Comparison of ENCODE assay signal across 1 cellular context in the genomic region with DNA sequence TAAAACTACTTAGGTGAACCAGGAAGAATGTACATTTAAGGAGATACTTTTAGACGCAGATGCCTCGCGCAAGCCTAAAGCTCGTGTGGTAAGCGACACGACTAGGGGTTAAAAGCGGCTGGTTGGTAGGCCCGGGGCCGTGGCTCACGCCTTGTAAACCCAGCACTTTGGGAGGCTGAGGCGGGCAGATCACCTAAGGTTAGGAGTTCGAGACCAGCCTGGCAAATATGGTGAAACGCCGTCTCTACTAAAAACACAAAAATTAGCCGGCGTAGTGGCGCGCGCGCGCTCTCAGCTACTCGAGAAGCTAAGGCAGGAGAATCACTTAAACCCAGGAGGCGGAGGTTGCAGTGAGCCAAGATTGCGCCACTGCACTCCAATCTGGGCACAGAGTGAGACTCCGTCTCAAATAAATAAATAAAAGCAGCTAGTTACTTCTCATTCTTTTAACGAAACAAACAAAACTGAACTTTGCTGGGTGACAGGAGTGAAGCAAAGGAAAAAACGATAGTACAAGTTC.
TF ChIP-seq lines count a peak whose summit lies in the region.

No MANE protein-coding gene starts in this region.

TF ChIP-seq in GM23338, 12 proteins besides CTCF, POLR2A, EP300 and RAD21 (continued from another document):
- no peak for TF ChIP-seq REST (IDR thresholded peaks at IDR 0.05; ENCODE audit: unreplicated experiment)
- TF ChIP-seq STAT1 (IDR thresholded peaks at IDR 0.05; ENCODE audit: unreplicated experiment) = no peak
- TF ChIP-seq ETS1 (IDR thresholded peaks at IDR 0.05) = no peak
- TF ChIP-seq JUNB (IDR thresholded peaks at IDR 0.05; ENCODE audit: unreplicated experiment) = no peak
- TF ChIP-seq EZH2 (IDR thresholded peaks at IDR 0.05; ENCODE audit: low read depth, unreplicated experiment) = no peak
- TF ChIP-seq, protein P1, sequence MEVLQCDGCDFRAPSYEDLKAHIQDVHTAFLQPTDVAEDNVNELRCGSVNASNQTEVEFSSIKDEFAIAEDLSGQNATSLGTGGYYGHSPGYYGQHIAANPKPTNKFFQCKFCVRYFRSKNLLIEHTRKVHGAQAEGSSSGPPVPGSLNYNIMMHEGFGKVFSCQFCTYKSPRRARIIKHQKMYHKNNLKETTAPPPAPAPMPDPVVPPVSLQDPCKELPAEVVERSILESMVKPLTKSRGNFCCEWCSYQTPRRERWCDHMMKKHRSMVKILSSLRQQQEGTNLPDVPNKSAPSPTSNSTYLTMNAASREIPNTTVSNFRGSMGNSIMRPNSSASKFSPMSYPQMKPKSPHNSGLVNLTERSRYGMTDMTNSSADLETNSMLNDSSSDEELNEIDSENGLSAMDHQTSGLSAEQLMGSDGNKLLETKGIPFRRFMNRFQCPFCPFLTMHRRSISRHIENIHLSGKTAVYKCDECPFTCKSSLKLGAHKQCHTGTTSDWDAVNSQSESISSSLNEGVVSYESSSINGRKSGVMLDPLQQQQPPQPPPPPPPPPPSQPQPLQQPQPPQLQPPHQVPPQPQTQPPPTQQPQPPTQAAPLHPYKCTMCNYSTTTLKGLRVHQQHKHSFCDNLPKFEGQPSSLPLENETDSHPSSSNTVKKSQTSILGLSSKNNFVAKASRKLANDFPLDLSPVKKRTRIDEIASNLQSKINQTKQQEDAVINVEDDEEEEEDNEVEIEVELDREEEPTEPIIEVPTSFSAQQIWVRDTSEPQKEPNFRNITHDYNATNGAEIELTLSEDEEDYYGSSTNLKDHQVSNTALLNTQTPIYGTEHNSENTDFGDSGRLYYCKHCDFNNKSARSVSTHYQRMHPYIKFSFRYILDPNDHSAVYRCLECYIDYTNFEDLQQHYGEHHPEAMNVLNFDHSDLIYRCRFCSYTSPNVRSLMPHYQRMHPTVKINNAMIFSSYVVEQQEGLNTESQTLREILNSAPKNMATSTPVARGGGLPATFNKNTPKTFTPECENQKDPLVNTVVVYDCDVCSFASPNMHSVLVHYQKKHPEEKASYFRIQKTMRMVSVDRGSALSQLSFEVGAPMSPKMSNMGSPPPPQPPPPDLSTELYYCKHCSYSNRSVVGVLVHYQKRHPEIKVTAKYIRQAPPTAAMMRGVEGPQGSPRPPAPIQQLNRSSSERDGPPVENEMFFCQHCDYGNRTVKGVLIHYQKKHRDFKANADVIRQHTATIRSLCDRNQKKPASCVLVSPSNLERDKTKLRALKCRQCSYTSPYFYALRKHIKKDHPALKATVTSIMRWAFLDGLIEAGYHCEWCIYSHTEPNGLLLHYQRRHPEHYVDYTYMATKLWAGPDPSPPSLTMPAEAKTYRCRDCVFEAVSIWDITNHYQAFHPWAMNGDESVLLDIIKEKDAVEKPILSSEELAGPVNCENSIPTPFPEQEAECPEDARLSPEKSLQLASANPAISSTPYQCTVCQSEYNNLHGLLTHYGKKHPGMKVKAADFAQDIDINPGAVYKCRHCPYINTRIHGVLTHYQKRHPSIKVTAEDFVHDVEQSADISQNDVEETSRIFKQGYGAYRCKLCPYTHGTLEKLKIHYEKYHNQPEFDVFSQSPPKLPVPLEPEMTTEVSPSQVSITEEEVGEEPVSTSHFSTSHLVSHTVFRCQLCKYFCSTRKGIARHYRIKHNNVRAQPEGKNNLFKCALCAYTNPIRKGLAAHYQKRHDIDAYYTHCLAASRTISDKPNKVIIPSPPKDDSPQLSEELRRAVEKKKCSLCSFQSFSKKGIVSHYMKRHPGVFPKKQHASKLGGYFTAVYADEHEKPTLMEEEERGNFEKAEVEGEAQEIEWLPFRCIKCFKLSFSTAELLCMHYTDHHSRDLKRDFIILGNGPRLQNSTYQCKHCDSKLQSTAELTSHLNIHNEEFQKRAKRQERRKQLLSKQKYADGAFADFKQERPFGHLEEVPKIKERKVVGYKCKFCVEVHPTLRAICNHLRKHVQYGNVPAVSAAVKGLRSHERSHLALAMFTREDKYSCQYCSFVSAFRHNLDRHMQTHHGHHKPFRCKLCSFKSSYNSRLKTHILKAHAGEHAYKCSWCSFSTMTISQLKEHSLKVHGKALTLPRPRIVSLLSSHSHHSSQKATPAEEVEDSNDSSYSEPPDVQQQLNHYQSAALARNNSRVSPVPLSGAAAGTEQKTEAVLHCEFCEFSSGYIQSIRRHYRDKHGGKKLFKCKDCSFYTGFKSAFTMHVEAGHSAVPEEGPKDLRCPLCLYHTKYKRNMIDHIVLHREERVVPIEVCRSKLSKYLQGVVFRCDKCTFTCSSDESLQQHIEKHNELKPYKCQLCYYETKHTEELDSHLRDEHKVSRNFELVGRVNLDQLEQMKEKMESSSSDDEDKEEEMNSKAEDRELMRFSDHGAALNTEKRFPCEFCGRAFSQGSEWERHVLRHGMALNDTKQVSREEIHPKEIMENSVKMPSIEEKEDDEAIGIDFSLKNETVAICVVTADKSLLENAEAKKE (CRISPR knock-in tag; IDR thresholded peaks at IDR 0.05) = no peak
- no peak for TF ChIP-seq CREB1 (CRISPR knock-in tag; IDR thresholded peaks at IDR 0.05; ENCODE audit: low read depth)
- TF ChIP-seq POLR2AphosphoS5 (IDR thresholded peaks at IDR 0.05; ENCODE audit: low read depth) = no peak
TF ChIP-seq in GM23338: peak in this region for 0.
